In genomic region chr5:32713396-32714381, GRCh38 we compare ENCODE assay signal across 2 cellular contexts.
TF ChIP-seq lines count a peak whose summit lies in the region.

No MANE protein-coding gene starts in this region.

TF ChIP-seq in liver, 16 proteins besides CTCF, POLR2A, EP300 and RAD21:
- TF ChIP-seq ATF3 (IDR thresholded peaks at IDR 0.05) = no peak
- no peak for TF ChIP-seq FOXA1 (IDR thresholded peaks at IDR 0.05)
- no peak for TF ChIP-seq GABPA (IDR thresholded peaks at IDR 0.05 in 1 of 2, conservative IDR thresholded peaks at IDR 0.05 in 1 of 2)
- TF ChIP-seq, protein P1, sequence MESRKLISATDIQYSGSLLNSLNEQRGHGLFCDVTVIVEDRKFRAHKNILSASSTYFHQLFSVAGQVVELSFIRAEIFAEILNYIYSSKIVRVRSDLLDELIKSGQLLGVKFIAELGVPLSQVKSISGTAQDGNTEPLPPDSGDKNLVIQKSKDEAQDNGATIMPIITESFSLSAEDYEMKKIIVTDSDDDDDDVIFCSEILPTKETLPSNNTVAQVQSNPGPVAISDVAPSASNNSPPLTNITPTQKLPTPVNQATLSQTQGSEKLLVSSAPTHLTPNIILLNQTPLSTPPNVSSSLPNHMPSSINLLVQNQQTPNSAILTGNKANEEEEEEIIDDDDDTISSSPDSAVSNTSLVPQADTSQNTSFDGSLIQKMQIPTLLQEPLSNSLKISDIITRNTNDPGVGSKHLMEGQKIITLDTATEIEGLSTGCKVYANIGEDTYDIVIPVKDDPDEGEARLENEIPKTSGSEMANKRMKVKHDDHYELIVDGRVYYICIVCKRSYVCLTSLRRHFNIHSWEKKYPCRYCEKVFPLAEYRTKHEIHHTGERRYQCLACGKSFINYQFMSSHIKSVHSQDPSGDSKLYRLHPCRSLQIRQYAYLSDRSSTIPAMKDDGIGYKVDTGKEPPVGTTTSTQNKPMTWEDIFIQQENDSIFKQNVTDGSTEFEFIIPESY (IDR thresholded peaks at IDR 0.05) = no peak
- TF ChIP-seq FOXA2 (IDR thresholded peaks at IDR 0.05) = no peak
- TF ChIP-seq, protein P2, sequence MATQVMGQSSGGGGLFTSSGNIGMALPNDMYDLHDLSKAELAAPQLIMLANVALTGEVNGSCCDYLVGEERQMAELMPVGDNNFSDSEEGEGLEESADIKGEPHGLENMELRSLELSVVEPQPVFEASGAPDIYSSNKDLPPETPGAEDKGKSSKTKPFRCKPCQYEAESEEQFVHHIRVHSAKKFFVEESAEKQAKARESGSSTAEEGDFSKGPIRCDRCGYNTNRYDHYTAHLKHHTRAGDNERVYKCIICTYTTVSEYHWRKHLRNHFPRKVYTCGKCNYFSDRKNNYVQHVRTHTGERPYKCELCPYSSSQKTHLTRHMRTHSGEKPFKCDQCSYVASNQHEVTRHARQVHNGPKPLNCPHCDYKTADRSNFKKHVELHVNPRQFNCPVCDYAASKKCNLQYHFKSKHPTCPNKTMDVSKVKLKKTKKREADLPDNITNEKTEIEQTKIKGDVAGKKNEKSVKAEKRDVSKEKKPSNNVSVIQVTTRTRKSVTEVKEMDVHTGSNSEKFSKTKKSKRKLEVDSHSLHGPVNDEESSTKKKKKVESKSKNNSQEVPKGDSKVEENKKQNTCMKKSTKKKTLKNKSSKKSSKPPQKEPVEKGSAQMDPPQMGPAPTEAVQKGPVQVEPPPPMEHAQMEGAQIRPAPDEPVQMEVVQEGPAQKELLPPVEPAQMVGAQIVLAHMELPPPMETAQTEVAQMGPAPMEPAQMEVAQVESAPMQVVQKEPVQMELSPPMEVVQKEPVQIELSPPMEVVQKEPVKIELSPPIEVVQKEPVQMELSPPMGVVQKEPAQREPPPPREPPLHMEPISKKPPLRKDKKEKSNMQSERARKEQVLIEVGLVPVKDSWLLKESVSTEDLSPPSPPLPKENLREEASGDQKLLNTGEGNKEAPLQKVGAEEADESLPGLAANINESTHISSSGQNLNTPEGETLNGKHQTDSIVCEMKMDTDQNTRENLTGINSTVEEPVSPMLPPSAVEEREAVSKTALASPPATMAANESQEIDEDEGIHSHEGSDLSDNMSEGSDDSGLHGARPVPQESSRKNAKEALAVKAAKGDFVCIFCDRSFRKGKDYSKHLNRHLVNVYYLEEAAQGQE (IDR thresholded peaks at IDR 0.05) = no peak
- no peak for TF ChIP-seq EGR1 (IDR thresholded peaks at IDR 0.05; ENCODE audit: low read depth in 2 of 2)
- TF ChIP-seq TAF1 (conservative IDR thresholded peaks at IDR 0.05) = no peak
- TF ChIP-seq RXRA (IDR thresholded peaks at IDR 0.05) = no peak
- no peak for TF ChIP-seq SP1 (IDR thresholded peaks at IDR 0.05)
- TF ChIP-seq NR2F2 (IDR thresholded peaks at IDR 0.05) = no peak
- no peak for TF ChIP-seq YY1 (IDR thresholded peaks at IDR 0.05)
- no peak for TF ChIP-seq HNF4G (IDR thresholded peaks at IDR 0.05)
- no peak for TF ChIP-seq JUND (IDR thresholded peaks at IDR 0.05)
- TF ChIP-seq MAX (IDR thresholded peaks at IDR 0.05) = no peak
- TF ChIP-seq HNF4A (conservative IDR thresholded peaks at IDR 0.05) = no peak

TF ChIP-seq in HepG2, 621 proteins besides CTCF, POLR2A, EP300 and RAD21:
- TF ChIP-seq ZNF407 (CRISPR knock-in tag; IDR thresholded peaks at IDR 0.05; ENCODE audit: not compliant biosample characterization) (no peak), ZNF382 (CRISPR knock-in tag; IDR thresholded peaks at IDR 0.05; ENCODE audit: borderline replicate concordance) (no peak), ZNF557 (CRISPR knock-in tag; IDR thresholded peaks at IDR 0.05) (no peak), WIZ (CRISPR knock-in tag; IDR thresholded peaks at IDR 0.05) (no peak), SRSF1 (optimal IDR thresholded peaks at IDR 0.05; ENCODE audit: low read depth, low read length) (no peak), ZBTB10 (CRISPR knock-in tag; IDR thresholded peaks at IDR 0.05; ENCODE audit: borderline replicate concordance) (no peak), ZNF788 (CRISPR knock-in tag; IDR thresholded peaks at IDR 0.05; ENCODE audit: borderline replicate concordance) (no peak), ASH2L (IDR thresholded peaks at IDR 0.05; ENCODE audit: insufficient read length, low read depth, low read length) (no peak), E2F5 (CRISPR knock-in tag; conservative IDR thresholded peaks at IDR 0.05) (no peak), RARG (CRISPR knock-in tag; IDR thresholded peaks at IDR 0.05; ENCODE audit: low read depth) (no peak), ZNF597 (CRISPR knock-in tag; IDR thresholded peaks at IDR 0.05) (no peak)
- TF ChIP-seq, protein P3, sequence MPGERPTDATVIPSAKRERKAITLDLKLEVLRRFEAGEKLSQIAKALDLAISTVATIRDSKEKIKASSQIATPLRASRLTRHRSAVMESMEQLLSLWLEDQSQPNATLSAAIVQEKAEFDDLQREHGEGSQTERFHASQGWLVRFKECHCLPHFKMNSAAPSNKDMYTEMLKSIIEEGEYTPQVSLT (CRISPR knock-in tag; IDR thresholded peaks at IDR 0.05; ENCODE audit: borderline replicate concordance, low read depth) = no peak
